ENCODE assay signal across 8 cellular contexts in the genomic region with DNA sequence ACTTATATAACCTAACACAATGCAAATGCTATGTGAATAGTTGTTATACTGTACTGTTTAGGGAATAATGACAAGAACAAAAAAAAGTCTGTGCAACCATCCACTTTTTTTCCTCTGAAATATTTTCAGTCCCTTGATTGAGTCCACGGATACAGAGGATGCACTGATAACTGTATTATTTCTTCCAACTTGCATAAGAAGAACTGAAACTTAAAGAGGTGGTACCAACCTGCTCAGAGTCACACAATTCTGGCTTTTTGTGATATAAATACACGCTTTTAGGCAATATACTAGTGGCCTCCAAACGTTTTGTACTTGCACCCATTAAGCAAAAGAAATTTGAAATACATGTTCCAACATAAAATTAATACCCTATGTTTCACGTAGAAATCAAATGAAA. TPM values are rescaled to one million over a fixed set of nuclear protein-coding genes. Genes with fewer than 3 reads are reported as not detected.
DNase-seq lines count a peak whose midpoint lies in the region; ATAC-seq and TF ChIP-seq lines count a peak whose summit lies in the region.

No MANE protein-coding gene starts in this region.

- H3K4me1 ChIP-seq in OCI-LY3 (ENCODE audit: low read length): peaks cover 40% of the 10 kb centered on the region
- H3K4me1 ChIP-seq in foreskin keratinocyte: peaks cover 28% of the 10 kb centered on the region

- TF ChIP-seq CTCF in AG04449 (IDR thresholded peaks at IDR 0.05; ENCODE audit: insufficient read depth, low read length, missing control alignments) (no peak), OCI-LY3 (IDR thresholded peaks at IDR 0.05; ENCODE audit: low read depth, low read length) (no peak), foreskin keratinocyte (conservative IDR thresholded peaks at IDR 0.05) (no peak)

- in situ Hi-C loops in ACHN (cut with HindIII; ENCODE audit: low pct_ligation_motif_present, low pct_unique_long_range_greater_than_20kb, low sequenced_read_pairs): no loop called here

- H2AFZ ChIP-seq in OCI-LY3 (ENCODE audit: low read depth, low read length): no peak overlapping the region

- peak overlapping the region; percentile 96 for H3K9ac ChIP-seq in OCI-LY3 (ENCODE audit: low read length)

- POLR2A ChIA-PET in AG04449 (lab: Yijun Ruan, JAX): no interaction called here

- peak overlapping the region; percentile 89 for H3K27ac ChIP-seq in OCI-LY3 (ENCODE audit: low read length)
- H3K27ac ChIP-seq in foreskin keratinocyte: peak overlapping the region; percentile 97

- DNase-seq in AG04449 (ENCODE audit: low read depth, low spot score) (no peak), foreskin keratinocyte (no peak), NCI-H526 (lab: John Stamatoyannopoulos, UW) (no peak), pons (ENCODE audit: low spot score) (no peak), ACHN (no peak)
- DNase-seq in stimulated activated CD4-positive, alpha-beta T cell treated with anti-CD3 and anti-CD28 coated beads, Interleukin-2, amount 100 ng/mL, for 48 hours: no peak

- CTCF ChIA-PET in AG04449 (lab: Yijun Ruan, JAX): interaction anchor here (1.2 kb wide), 1 partner anchor 627 kb away, joined by 3 read pairs; no protein-coding TSS in a partner anchor

- peak overlapping the region; percentile 87 for H3K4me2 ChIP-seq in OCI-LY3 (ENCODE audit: low read length)

- peak overlapping the region; percentile 84 for H3K4me3 ChIP-seq in AG04449 (ENCODE audit: low read depth, low read length)
- H3K4me3 ChIP-seq in OCI-LY3 (ENCODE audit: low read length): peak overlapping the region; percentile 94

- H3K36me3 ChIP-seq in OCI-LY3 (replicated peaks; ENCODE audit: low read depth, low read length): peaks cover 21% of the 10 kb centered on the region

- peaks cover 43% of the 10 kb centered on the region for H4K20me1 ChIP-seq in OCI-LY3 (ENCODE audit: insufficient read depth, low read length)

- H3K9me3 ChIP-seq in OCI-LY3 (ENCODE audit: insufficient read depth, low read length): no peaks in the 10 kb centered on the region

- ATAC-seq in GM19397 (IDR thresholded peaks at IDR 0.05; ENCODE audit: unreplicated experiment): peak; percentile 13
- ATAC-seq in foreskin keratinocyte: no peak

- no peaks in the 10 kb centered on the region for H3K27me3 ChIP-seq in OCI-LY3 (ENCODE audit: low read depth, low read length)
- H3K27me3 ChIP-seq in foreskin keratinocyte: no peaks in the 10 kb centered on the region

- peaks cover 98% of the 10 kb centered on the region for H3K79me2 ChIP-seq in OCI-LY3 (ENCODE audit: low read length)

RNA-seq across cellular contexts. Expression of gene SMC6, which starts 1.3 kb away (rescaled TPM):
- total RNA-seq in foreskin keratinocyte: 35.6 and 37.0 TPM in 2 replicates
- 8.2 and 10.9 TPM in 2 replicates for polyA plus RNA-seq in foreskin keratinocyte

RNA-seq across cellular contexts. Expression of gene GEN1, which starts 1.7 kb away (rescaled TPM):
- 20.1 and 20.7 TPM in 2 replicates for total RNA-seq in foreskin keratinocyte
- 3.1 and 4.5 TPM in 2 replicates for polyA plus RNA-seq in foreskin keratinocyte
